Comparison of ENCODE assay signal across 16 cellular contexts in the genomic region with DNA sequence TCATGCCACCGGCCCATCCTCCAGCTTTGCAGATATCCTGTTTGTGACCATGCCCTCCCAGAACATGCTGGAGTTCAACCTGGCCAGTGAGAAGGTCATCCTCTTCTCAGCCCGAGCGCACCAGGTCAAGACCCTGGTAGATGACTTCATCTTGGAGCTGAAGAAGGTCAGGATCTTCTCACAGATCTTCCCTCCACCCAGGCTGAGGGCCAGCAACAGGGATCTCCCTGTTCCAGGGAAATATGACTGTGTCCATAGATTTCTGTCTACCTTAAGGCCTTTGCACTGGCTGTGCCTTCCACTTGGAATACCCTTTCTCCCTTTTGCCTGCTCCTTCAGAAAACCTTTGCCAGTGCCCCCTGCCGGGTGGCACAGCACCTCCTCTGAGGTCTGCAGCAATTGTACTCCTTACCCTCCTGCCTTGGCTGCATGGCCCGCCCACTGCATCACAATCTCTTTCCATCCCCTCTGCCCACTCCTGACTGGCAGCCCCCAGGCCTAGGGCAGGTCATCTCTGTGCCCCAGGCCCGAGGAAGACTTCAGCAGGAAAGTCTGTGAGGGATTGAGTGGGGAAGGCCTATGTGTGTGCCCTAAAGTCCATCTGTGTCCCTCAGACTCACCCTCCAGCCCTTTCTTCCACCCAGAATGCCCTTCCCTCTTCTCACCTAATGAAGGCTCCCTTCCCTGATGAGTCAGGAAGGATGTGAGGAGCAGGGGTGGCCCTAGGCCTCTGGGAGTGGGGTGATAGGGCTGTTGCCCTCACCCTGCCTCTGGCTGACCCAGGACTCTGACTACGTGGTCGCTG. TPM values are rescaled to one million over a fixed set of nuclear protein-coding genes. Genes with fewer than 3 reads are reported as not detected.
DNase-seq lines count a peak whose midpoint lies in the region; ATAC-seq, FAIRE-seq and TF ChIP-seq lines count a peak whose summit lies in the region.
"Had no signal": no experiment of that assay in that cellular context is flagged by ENCODE, and none has a peak within 500 bp of the region (broad histone marks: within the 10 kb centered on the region; RNA-seq: fewer than 3 reads in every experiment).

No MANE protein-coding gene starts in this region.

- no CpG with 5 or more reads among the region's 8 CpGs for WGBS in IMR-90 (ENCODE audit: extremely low coverage in 2 of 2, insufficient read length in 1 of 2), 2 experiments
- 73 to 78% methylated on average over 8 of the region's 8 CpGs for WGBS in pancreas, 2 donors

- POLR2A ChIA-PET in IMR-90 (lab: Charles Lee; ENCODE audit: unreplicated experiment): no interaction called here

- H3K27me3 ChIP-seq in IMR-90 (ENCODE audit: control insufficient read depth, insufficient read depth, low read length) (no peaks in the 10 kb centered on the region), bronchial epithelial cell (ENCODE audit: control insufficient read depth, insufficient read depth, low read length) (no peaks in the 10 kb centered on the region), osteoblast (ENCODE audit: insufficient read depth, low read length) (no peaks in the 10 kb centered on the region), pancreas (no peaks in the 10 kb centered on the region), tibial artery (no peaks in the 10 kb centered on the region)
- H3K27me3 ChIP-seq: brain microvascular endothelial cell, sigmoid colon had no signal

- in situ Hi-C loops in IMR-90 (cut with MboI; ENCODE audit: low sequenced_read_pairs): no loop called here

- peak; percentile 13 for DNase-seq in DMS 273 (lab: John Stamatoyannopoulos, UW; ENCODE audit: unreplicated experiment)
- no peak for DNase-seq in DMS 273 treated with DMSO at 0.1 percent for 48 hours (lab: John Stamatoyannopoulos, UW)
- DNase-seq in IMR-90: no peak
- DNase-seq in bronchial epithelial cell (ENCODE audit: low read depth): peak; percentile 39
- DNase-seq in osteoblast (ENCODE audit: insufficient read length, low spot score, missing footprints): peak; percentile 88
- DNase-seq in pancreas: no peak
- DNase-seq in tibial artery: no peak
- DNase-seq: 8988T, brain microvascular endothelial cell, glutamatergic neuron, natural killer cell, NCI-H2227 treated with DMSO at 0.1 percent for 48 hours, sigmoid colon had no signal

- H3K4me2 ChIP-seq in IMR-90 (ENCODE audit: low read depth, low read length) (no peak overlapping the region), osteoblast (ENCODE audit: insufficient read depth, low read length) (no peak overlapping the region)

- dilution Hi-C loops in IMR-90 (cut with HindIII; ENCODE audit: low sequenced_read_pairs, unreplicated experiment): no loop called here

- H3K18ac ChIP-seq in IMR-90 (ENCODE audit: low read depth, low read length): no peak overlapping the region

- H2AFZ ChIP-seq in IMR-90 (replicated peaks; ENCODE audit: low read length, poor library complexity) (peak overlapping the region; percentile 77), osteoblast (ENCODE audit: low read length) (no peak overlapping the region)

- no peak for TF ChIP-seq POLR2A in IMR-90 (IDR thresholded peaks at IDR 0.05; ENCODE audit: low read depth, low read length)

- H3K9ac ChIP-seq in IMR-90 (ENCODE audit: low read depth, low read length): no peak overlapping the region

- H3K4ac ChIP-seq in IMR-90 (ENCODE audit: low read depth, low read length): no peak overlapping the region; the same call in 1 of the 2 replicates

- CTCF ChIA-PET in IMR-90 (lab: Yijun Ruan, JAX): no interaction called here

- H3K36me3 ChIP-seq in IMR-90 (ENCODE audit: control insufficient read depth, insufficient read depth, low read length) (no peaks in the 10 kb centered on the region), bronchial epithelial cell (ENCODE audit: control insufficient read depth, insufficient read depth, low read length) (no peaks in the 10 kb centered on the region), osteoblast (ENCODE audit: insufficient read depth, low read length) (no peaks in the 10 kb centered on the region), pancreas (no peaks in the 10 kb centered on the region), tibial artery (no peaks in the 10 kb centered on the region)
- H3K36me3 ChIP-seq: brain microvascular endothelial cell, sigmoid colon had no signal

- no peaks in the 10 kb centered on the region for H3K9me3 ChIP-seq in IMR-90 (ENCODE audit: control insufficient read depth, insufficient read depth, low read length)
- no peaks in the 10 kb centered on the region for H3K9me3 ChIP-seq in osteoblast (ENCODE audit: low read depth, low read length)
- H3K9me3 ChIP-seq in pancreas: no peaks in the 10 kb centered on the region
- H3K9me3 ChIP-seq in tibial artery: no peaks in the 10 kb centered on the region
- H3K9me3 ChIP-seq: sigmoid colon had no signal

- H3K9me1 ChIP-seq in IMR-90 (ENCODE audit: insufficient read depth, low read length): peaks cover 18% of the 10 kb centered on the region

- H3K56ac ChIP-seq in IMR-90 (ENCODE audit: extremely low read depth, insufficient read depth, low read length): no peak overlapping the region

- no peak overlapping the region for H4K8ac ChIP-seq in IMR-90 (ENCODE audit: low read depth in 2 of 2, low read length in 2 of 2)

- TF ChIP-seq CTCF in IMR-90 (conservative IDR thresholded peaks at IDR 0.05; ENCODE audit: low read depth, low read length) (no peak), bronchial epithelial cell (IDR thresholded peaks at IDR 0.05; ENCODE audit: insufficient read depth, low read length, severe bottlenecking) (no peak), osteoblast (IDR thresholded peaks at IDR 0.05; ENCODE audit: extremely low read depth, low read depth, low read length) (no peak), pancreas (IDR thresholded peaks at IDR 0.05) (no peak), tibial artery (IDR thresholded peaks at IDR 0.05) (no peak)

- H3K27ac ChIP-seq in IMR-90 (ENCODE audit: insufficient read depth, low read length) (no peak overlapping the region), osteoblast (ENCODE audit: low read depth, low read length) (no peak overlapping the region), pancreas (no peak overlapping the region), tibial artery (no peak overlapping the region)
- H3K27ac ChIP-seq: brain microvascular endothelial cell had no signal

- no peaks in the 10 kb centered on the region for H3K79me1 ChIP-seq in IMR-90 (ENCODE audit: low read depth in 1 of 2, low read length in 2 of 2)

- no peak overlapping the region for H3K14ac ChIP-seq in IMR-90 (replicated peaks; ENCODE audit: low read depth, low read length)

- no peak for FAIRE-seq in bronchial epithelial cell (lab: Jason Lieb, UNC)
- no peak for FAIRE-seq in pancreas (lab: Jason Lieb, UNC)
- FAIRE-seq: GM12878, RCC 7860 had no signal

- no peak overlapping the region for H2AK9ac ChIP-seq in IMR-90 (replicated peaks; ENCODE audit: low read depth, low read length, poor library complexity)

- no peak overlapping the region for H2BK120ac ChIP-seq in IMR-90 (ENCODE audit: low read depth, low read length)

- H3K23ac ChIP-seq in IMR-90 (ENCODE audit: low read depth, low read length): no peak overlapping the region

- H2BK20ac ChIP-seq in IMR-90 (ENCODE audit: low read depth, low read length): no peak overlapping the region

- TF ChIP-seq RAD21 in IMR-90 (IDR thresholded peaks at IDR 0.05; ENCODE audit: low read length): no peak

- H2AK5ac ChIP-seq in IMR-90 (ENCODE audit: low read depth, low read length): no peak overlapping the region

- no peak overlapping the region for H2BK15ac ChIP-seq in IMR-90 (ENCODE audit: low read depth, low read length)

- intact Hi-C loops in IMR-90 (cut with micrococcal nuclease) (no loop called here), pancreas (cut with DNase I) (no loop called here), tibial artery (cut with DNase I; ENCODE audit: low total_unique reads) (no loop called here)

- H4K20me1 ChIP-seq in IMR-90 (ENCODE audit: insufficient read depth, low read length): no peaks in the 10 kb centered on the region
- H4K20me1 ChIP-seq in osteoblast (ENCODE audit: insufficient read depth, low read length): no peaks in the 10 kb centered on the region

- BruUV-seq in IMR-90 (replicated peaks; lab: Mats Ljungman, UMichigan): no TSS peak

- no peak overlapping the region for H2BK5ac ChIP-seq in IMR-90 (ENCODE audit: low read depth, low read length, poor library complexity, severe bottlenecking)

- no peak overlapping the region for H3K4me3 ChIP-seq in IMR-90 (ENCODE audit: insufficient read depth, low read depth, low read length)
- H3K4me3 ChIP-seq in bronchial epithelial cell (ENCODE audit: low read depth, low read length): no peak overlapping the region
- H3K4me3 ChIP-seq in osteoblast (ENCODE audit: insufficient read depth, low read length): no peak overlapping the region
- no peak overlapping the region for H3K4me3 ChIP-seq in pancreas
- no peak overlapping the region for H3K4me3 ChIP-seq in tibial artery
- H3K4me3 ChIP-seq: GM12878, sigmoid colon had no signal

- H3K79me2 ChIP-seq in osteoblast (ENCODE audit: insufficient read depth, low read length): no peaks in the 10 kb centered on the region

- H3K4me1 ChIP-seq in IMR-90 (ENCODE audit: control insufficient read depth, insufficient read depth, low read length) (peaks cover 5% of the 10 kb centered on the region; the same call in 1 of the 2 replicates), osteoblast (ENCODE audit: insufficient read depth, low read length) (peaks cover 16% of the 10 kb centered on the region), pancreas (peaks cover 0 to 7% (median 4%) of the 10 kb centered on the region in 3 donors), tibial artery (peaks cover 0 to 25% (median 18%) of the 10 kb centered on the region in 4 donors)

- H4K5ac ChIP-seq in IMR-90 (ENCODE audit: low read depth, low read length): no peak overlapping the region

- H4K91ac ChIP-seq in IMR-90 (ENCODE audit: insufficient read depth, low read depth, low read length): no peak overlapping the region

- ATAC-seq in IMR-90 (ENCODE audit: low read depth) (no peak), HG02588 (IDR thresholded peaks at IDR 0.05; ENCODE audit: unreplicated experiment) (no peak), pancreas (no peak)
- ATAC-seq: natural killer cell had no signal

TF ChIP-seq in IMR-90, 13 proteins besides CTCF, POLR2A, EP300 and RAD21 (continues in another document):
- no peak for TF ChIP-seq RFX5 (IDR thresholded peaks at IDR 0.05; ENCODE audit: low read depth, low read length)

RNA-seq across cellular contexts. Expression of a gene that starts 27.3 kb away (rescaled TPM):
- total RNA-seq in IMR-90 (2012; rRNA removed): 79.6 and 86.1 TPM in 2 replicates
- polyA plus RNA-seq in IMR-90 (2012; rRNA removed): 54.6 and 57.6 TPM in 2 replicates
- polyA plus RNA-seq in IMR-90 (2012; cell fraction: cytosol; rRNA removed): 48.0 and 70.0 TPM in 2 replicates
- 28.3 and 30.6 TPM in 2 replicates for polyA plus RNA-seq in IMR-90 (2012; cell fraction: nucleus; rRNA removed; ENCODE audit: low replicate concordance)
- 96.3 and 104 TPM in 2 replicates for total RNA-seq in bronchial epithelial cell
- 103 and 125 TPM in 2 replicates for total RNA-seq in osteoblast
- total RNA-seq in pancreas: 10 to 100 TPM; 32.6 to 49.6 (median 43.6) TPM
- 10 to 100 TPM; 14.2 to 30.5 TPM for polyA plus RNA-seq in pancreas

RNA-seq across cellular contexts. Expression of a gene that starts 47.8 kb away (rescaled TPM):
- total RNA-seq in IMR-90 (2012; rRNA removed) (0.18 and 0.56 TPM in 2 replicates), bronchial epithelial cell (0.77 and 1.6 TPM in 2 replicates), osteoblast (1.1 and 1.2 TPM in 2 replicates), pancreas (1 to 10 TPM in 1 of 6 donors, under 1 TPM in 5; 0.13 to 1.3 (median 0.69) TPM)
- polyA plus RNA-seq in IMR-90 (2012; rRNA removed) (0.49 and 1.1 TPM in 2 replicates), pancreas (1 to 10 TPM; 1.3 to 4.9 TPM)
- polyA plus RNA-seq in IMR-90 (2012; cell fraction: cytosol; rRNA removed): 0.02 and 0.90 TPM in 2 replicates
- polyA plus RNA-seq in IMR-90 (2012; cell fraction: nucleus; rRNA removed; ENCODE audit: low replicate concordance): 6.4 and 7.3 TPM in 2 replicates

Comparison
In these comparisons a context has a peak if more than half of its experiments do, and no peak if none do; other contexts are left out.
1. DNase-seq: peak in DMS 273 (single experiment), bronchial epithelial cell (single experiment) and osteoblast (single experiment); none in DMS 273 treated with DMSO at 0.1 percent for 48 hours (single experiment), IMR-90 (single experiment), pancreas (0 of 6) and tibial artery (0 of 2).